In the genomic region with DNA sequence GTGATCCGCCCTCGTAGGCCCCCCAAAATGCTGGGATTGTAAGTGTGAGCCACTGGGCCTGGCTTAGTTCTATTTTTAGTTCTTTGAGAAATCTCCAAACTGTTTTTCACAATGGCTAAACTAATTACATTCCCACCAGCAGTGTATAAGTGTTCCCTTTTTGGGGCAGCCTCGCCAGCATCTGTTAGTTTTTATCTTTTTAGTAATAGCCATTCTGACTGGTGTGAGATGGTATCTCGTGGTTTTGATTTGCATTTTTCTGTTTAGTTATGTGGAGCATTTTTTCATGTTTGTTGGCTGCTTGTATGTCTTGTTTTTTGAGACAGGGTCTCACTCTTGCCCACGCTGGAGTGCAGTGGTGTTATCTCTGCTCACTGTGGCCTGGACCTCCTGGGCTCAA, we compare ENCODE assay signal across 1 cellular context.
TF ChIP-seq lines count a peak whose summit lies in the region.

No MANE protein-coding gene starts in this region.

TF ChIP-seq in GM12878, 131 proteins besides CTCF, POLR2A, EP300 and RAD21:
- TF ChIP-seq, protein P1, sequence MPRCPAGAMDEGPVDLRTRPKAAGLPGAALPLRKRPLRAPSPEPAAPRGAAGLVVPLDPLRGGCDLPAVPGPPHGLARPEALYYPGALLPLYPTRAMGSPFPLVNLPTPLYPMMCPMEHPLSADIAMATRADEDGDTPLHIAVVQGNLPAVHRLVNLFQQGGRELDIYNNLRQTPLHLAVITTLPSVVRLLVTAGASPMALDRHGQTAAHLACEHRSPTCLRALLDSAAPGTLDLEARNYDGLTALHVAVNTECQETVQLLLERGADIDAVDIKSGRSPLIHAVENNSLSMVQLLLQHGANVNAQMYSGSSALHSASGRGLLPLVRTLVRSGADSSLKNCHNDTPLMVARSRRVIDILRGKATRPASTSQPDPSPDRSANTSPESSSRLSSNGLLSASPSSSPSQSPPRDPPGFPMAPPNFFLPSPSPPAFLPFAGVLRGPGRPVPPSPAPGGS (IDR thresholded peaks at IDR 0.05; ENCODE audit: borderline replicate concordance, insufficient read depth, low read depth, low read length, poor library complexity, severe bottlenecking), result no peak
- TF ChIP-seq POU2F2 (IDR thresholded peaks at IDR 0.05; ENCODE audit: borderline replicate concordance, low read depth, low read length) (0 out of 3 replicates have a peak, but pooled peaks have one; percentile 13), ZNF622 (IDR thresholded peaks at IDR 0.05) (no peak)
